1 cellular context compared by ENCODE assay signal in the genomic region with DNA sequence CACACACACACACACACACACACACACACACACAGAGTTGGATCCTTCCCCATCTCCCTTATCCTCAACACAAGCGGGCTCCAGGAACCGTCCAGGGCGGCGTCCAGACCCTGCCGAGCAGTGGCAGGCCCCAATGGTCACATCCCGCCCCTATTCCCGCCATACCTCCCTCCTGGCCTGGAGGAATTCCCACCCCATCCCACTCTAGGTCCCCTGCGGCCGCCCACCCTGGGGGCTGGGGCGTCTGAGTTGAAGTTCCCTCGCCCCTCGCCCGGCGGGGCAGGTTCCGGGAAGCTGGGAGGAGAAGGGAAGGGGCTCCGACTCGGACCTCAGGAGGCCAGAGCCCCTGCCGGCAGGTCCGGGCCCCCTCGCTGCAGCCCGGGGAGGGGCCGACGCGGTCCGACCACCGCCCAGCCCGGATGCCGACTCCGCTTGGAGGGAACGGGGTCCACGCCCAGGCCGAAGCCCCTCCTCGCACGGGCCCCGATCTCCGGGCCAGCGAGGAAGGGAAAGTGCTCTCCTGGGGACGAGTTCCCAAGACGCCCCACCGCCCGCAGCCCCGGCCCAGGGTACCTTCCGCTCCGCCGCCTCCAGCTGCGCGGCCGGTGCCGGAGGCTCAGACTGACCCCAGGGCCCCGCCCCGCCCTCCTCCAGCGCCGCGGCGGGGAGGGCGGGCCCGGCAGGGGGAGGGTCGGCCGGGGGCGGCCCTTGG.
A peak's percentile ranks its signal among the peaks of the same experiment; 100 is the strongest.
TF ChIP-seq lines count a peak whose summit lies in the region.

Gene RHOC, minus strand, starts transcription at position 623 of the 712 bp plus-strand sequence. CDS start 3,328 bp downstream, outside the sequence.

TF ChIP-seq in HepG2, 621 proteins besides CTCF, POLR2A, EP300 and RAD21 (continued from another document and continues in another):
- TF ChIP-seq MAZ (IDR thresholded peaks at IDR 0.05; ENCODE audit: borderline replicate concordance, low read depth, low read length) (no peak), MAZ (CRISPR knock-in tag; IDR thresholded peaks at IDR 0.05; ENCODE audit: low read depth) (no peak), RNF219 (CRISPR knock-in tag; IDR thresholded peaks at IDR 0.05) (no peak), NFE2L2 (IDR thresholded peaks at IDR 0.05; ENCODE audit: low read length) (no peak), ZNF264 (CRISPR knock-in tag; IDR thresholded peaks at IDR 0.05) (no peak), GABPA (IDR thresholded peaks at IDR 0.05; ENCODE audit: low read depth, low read length) (no peak), GABPA (CRISPR knock-in tag; IDR thresholded peaks at IDR 0.05; ENCODE audit: low read depth) (no peak), POLR2G (IDR thresholded peaks at IDR 0.05; ENCODE audit: low read depth, low read length) (peak; percentile 76), ZNF850 (CRISPR knock-in tag; conservative IDR thresholded peaks at IDR 0.05) (0 out of 2 replicates have a peak, but pooled peaks have one; percentile 84), ONECUT2 (CRISPR knock-in tag; IDR thresholded peaks at IDR 0.05) (no peak), MAFK (conservative IDR thresholded peaks at IDR 0.05 in 1 of 2, IDR thresholded peaks at IDR 0.05 in 1 of 2; ENCODE audit: low read length in 2 of 2) (no peak), ZNF33A (CRISPR knock-in tag; IDR thresholded peaks at IDR 0.05; ENCODE audit: borderline replicate concordance) (0 out of 2 replicates have a peak, but pooled peaks have one; percentile 67), KDM5B (CRISPR knock-in tag; IDR thresholded peaks at IDR 0.05; ENCODE audit: borderline replicate concordance) (no peak), MYC (CRISPR knock-in tag; IDR thresholded peaks at IDR 0.05; ENCODE audit: borderline replicate concordance) (no peak; the same call in 1 of the 2 replicates), MTERF4 (CRISPR knock-in tag; IDR thresholded peaks at IDR 0.05) (no peak; the same call in 1 of the 2 replicates), ZNF678 (CRISPR knock-in tag; IDR thresholded peaks at IDR 0.05) (no peak), ZSCAN20 (CRISPR knock-in tag; IDR thresholded peaks at IDR 0.05; ENCODE audit: borderline replicate concordance) (no peak), ZNF570 (CRISPR knock-in tag; IDR thresholded peaks at IDR 0.05; ENCODE audit: borderline replicate concordance) (no peak), ZNF329 (CRISPR knock-in tag; IDR thresholded peaks at IDR 0.05; ENCODE audit: low read depth) (no peak), BHLHE40 (IDR thresholded peaks at IDR 0.05; ENCODE audit: low read length) (no peak), RBFOX2 (IDR thresholded peaks at IDR 0.05; ENCODE audit: low read depth, low read length) (peak; percentile 77), CBFB (CRISPR knock-in tag; IDR thresholded peaks at IDR 0.05) (no peak), ZNF260 (CRISPR knock-in tag; IDR thresholded peaks at IDR 0.05; ENCODE audit: borderline replicate concordance, low read depth) (no peak), ZNF597 (CRISPR knock-in tag; IDR thresholded peaks at IDR 0.05) (no peak), BRCA1 (CRISPR knock-in tag; IDR thresholded peaks at IDR 0.05) (no peak), SOX6 (IDR thresholded peaks at IDR 0.05) (no peak), SOX6 (CRISPR knock-in tag; IDR thresholded peaks at IDR 0.05) (no peak), ZNF138 (CRISPR knock-in tag; IDR thresholded peaks at IDR 0.05; ENCODE audit: low read depth) (no peak), SETDB1 (CRISPR knock-in tag; IDR thresholded peaks at IDR 0.05; ENCODE audit: borderline replicate concordance) (no peak), MNT (IDR thresholded peaks at IDR 0.05) (no peak), GATAD2A (CRISPR knock-in tag; IDR thresholded peaks at IDR 0.05) (no peak), ZNF468 (CRISPR knock-in tag; IDR thresholded peaks at IDR 0.05) (no peak), SMAD9 (CRISPR knock-in tag; IDR thresholded peaks at IDR 0.05) (no peak), ZBTB20 (CRISPR knock-in tag; IDR thresholded peaks at IDR 0.05; ENCODE audit: borderline replicate concordance, low read depth) (no peak), REPIN1 (CRISPR knock-in tag; IDR thresholded peaks at IDR 0.05; ENCODE audit: borderline replicate concordance, low read depth) (no peak), ZZZ3 (CRISPR knock-in tag; IDR thresholded peaks at IDR 0.05; ENCODE audit: borderline replicate concordance) (no peak), HOXA9 (CRISPR knock-in tag; IDR thresholded peaks at IDR 0.05; ENCODE audit: borderline replicate concordance) (no peak), ZNF383 (CRISPR knock-in tag; IDR thresholded peaks at IDR 0.05; ENCODE audit: borderline replicate concordance) (no peak), MEIS1 (CRISPR knock-in tag; IDR thresholded peaks at IDR 0.05; ENCODE audit: borderline replicate concordance) (no peak)
- TF ChIP-seq, protein P1, sequence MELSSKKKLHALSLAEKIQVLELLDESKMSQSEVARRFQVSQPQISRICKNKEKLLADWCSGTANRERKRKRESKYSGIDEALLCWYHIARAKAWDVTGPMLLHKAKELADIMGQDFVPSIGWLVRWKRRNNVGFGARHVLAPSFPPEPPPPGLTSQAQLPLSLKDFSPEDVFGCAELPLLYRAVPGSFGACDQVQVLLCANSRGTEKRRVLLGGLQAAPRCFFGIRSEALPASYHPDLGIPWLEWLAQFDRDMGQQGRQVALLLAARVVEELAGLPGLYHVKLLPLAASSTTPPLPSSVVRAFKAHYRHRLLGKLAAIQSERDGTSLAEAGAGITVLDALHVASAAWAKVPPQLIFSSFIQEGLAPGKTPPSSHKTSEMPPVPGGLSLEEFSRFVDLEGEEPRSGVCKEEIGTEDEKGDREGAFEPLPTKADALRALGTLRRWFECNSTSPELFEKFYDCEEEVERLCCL (CRISPR knock-in tag; IDR thresholded peaks at IDR 0.05; ENCODE audit: borderline replicate concordance), result no peak
- TF ChIP-seq, protein P2, sequence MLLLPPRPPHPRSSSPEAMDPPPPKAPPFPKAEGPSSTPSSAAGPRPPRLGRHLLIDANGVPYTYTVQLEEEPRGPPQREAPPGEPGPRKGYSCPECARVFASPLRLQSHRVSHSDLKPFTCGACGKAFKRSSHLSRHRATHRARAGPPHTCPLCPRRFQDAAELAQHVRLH (CRISPR knock-in tag; IDR thresholded peaks at IDR 0.05; ENCODE audit: borderline replicate concordance, low read depth), result 0 out of 2 replicates have a peak, but pooled peaks have one; percentile 12
- TF ChIP-seq, protein P3, sequence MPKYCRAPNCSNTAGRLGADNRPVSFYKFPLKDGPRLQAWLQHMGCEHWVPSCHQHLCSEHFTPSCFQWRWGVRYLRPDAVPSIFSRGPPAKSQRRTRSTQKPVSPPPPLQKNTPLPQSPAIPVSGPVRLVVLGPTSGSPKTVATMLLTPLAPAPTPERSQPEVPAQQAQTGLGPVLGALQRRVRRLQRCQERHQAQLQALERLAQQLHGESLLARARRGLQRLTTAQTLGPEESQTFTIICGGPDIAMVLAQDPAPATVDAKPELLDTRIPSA (CRISPR knock-in tag; IDR thresholded peaks at IDR 0.05; ENCODE audit: borderline replicate concordance), result no peak
- TF ChIP-seq, protein P4, sequence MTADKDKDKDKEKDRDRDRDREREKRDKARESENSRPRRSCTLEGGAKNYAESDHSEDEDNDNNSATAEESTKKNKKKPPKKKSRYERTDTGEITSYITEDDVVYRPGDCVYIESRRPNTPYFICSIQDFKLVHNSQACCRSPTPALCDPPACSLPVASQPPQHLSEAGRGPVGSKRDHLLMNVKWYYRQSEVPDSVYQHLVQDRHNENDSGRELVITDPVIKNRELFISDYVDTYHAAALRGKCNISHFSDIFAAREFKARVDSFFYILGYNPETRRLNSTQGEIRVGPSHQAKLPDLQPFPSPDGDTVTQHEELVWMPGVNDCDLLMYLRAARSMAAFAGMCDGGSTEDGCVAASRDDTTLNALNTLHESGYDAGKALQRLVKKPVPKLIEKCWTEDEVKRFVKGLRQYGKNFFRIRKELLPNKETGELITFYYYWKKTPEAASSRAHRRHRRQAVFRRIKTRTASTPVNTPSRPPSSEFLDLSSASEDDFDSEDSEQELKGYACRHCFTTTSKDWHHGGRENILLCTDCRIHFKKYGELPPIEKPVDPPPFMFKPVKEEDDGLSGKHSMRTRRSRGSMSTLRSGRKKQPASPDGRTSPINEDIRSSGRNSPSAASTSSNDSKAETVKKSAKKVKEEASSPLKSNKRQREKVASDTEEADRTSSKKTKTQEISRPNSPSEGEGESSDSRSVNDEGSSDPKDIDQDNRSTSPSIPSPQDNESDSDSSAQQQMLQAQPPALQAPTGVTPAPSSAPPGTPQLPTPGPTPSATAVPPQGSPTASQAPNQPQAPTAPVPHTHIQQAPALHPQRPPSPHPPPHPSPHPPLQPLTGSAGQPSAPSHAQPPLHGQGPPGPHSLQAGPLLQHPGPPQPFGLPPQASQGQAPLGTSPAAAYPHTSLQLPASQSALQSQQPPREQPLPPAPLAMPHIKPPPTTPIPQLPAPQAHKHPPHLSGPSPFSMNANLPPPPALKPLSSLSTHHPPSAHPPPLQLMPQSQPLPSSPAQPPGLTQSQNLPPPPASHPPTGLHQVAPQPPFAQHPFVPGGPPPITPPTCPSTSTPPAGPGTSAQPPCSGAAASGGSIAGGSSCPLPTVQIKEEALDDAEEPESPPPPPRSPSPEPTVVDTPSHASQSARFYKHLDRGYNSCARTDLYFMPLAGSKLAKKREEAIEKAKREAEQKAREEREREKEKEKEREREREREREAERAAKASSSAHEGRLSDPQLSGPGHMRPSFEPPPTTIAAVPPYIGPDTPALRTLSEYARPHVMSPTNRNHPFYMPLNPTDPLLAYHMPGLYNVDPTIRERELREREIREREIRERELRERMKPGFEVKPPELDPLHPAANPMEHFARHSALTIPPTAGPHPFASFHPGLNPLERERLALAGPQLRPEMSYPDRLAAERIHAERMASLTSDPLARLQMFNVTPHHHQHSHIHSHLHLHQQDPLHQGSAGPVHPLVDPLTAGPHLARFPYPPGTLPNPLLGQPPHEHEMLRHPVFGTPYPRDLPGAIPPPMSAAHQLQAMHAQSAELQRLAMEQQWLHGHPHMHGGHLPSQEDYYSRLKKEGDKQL (CRISPR knock-in tag; IDR thresholded peaks at IDR 0.05; ENCODE audit: low read depth), result no peak
- TF ChIP-seq, protein P5, sequence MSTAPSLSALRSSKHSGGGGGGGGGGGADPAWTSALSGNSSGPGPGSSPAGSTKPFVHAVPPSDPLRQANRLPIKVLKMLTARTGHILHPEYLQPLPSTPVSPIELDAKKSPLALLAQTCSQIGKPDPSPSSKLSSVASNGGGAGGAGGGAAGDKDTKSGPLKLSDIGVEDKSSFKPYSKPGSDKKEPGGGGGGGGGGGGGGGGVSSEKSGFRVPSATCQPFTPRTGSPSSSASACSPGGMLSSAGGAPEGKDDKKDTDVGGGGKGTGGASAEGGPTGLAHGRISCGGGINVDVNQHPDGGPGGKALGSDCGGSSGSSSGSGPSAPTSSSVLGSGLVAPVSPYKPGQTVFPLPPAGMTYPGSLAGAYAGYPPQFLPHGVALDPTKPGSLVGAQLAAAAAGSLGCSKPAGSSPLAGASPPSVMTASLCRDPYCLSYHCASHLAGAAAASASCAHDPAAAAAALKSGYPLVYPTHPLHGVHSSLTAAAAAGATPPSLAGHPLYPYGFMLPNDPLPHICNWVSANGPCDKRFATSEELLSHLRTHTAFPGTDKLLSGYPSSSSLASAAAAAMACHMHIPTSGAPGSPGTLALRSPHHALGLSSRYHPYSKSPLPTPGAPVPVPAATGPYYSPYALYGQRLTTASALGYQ (CRISPR knock-in tag; IDR thresholded peaks at IDR 0.05), result no peak
- TF ChIP-seq, protein P6, sequence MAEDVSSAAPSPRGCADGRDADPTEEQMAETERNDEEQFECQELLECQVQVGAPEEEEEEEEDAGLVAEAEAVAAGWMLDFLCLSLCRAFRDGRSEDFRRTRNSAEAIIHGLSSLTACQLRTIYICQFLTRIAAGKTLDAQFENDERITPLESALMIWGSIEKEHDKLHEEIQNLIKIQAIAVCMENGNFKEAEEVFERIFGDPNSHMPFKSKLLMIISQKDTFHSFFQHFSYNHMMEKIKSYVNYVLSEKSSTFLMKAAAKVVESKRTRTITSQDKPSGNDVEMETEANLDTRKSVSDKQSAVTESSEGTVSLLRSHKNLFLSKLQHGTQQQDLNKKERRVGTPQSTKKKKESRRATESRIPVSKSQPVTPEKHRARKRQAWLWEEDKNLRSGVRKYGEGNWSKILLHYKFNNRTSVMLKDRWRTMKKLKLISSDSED (CRISPR knock-in tag; IDR thresholded peaks at IDR 0.05), result no peak
